13 cellular contexts compared by ENCODE assay signal in genomic region chr11:74577624-74578396, GRCh38. TPM values are rescaled to one million over a fixed set of nuclear protein-coding genes. Genes with fewer than 3 reads are reported as not detected.
DNase-seq lines count a peak whose midpoint lies in the region; ATAC-seq, FAIRE-seq and TF ChIP-seq lines count a peak whose summit lies in the region.
"Had no signal": no experiment of that assay in that cellular context is flagged by ENCODE, and none has a peak within 500 bp of the region (broad histone marks: within the 10 kb centered on the region; RNA-seq: fewer than 3 reads in every experiment).

No MANE protein-coding gene starts in this region.

- H3K4me3 ChIP-seq in SK-N-SH (ENCODE audit: low read depth in 2 of 2, low read length in 1 of 2) = no peak overlapping the region
- H3K4me3 ChIP-seq: dorsolateral prefrontal cortex had no signal

- no peaks in the 10 kb centered on the region for H3K9me2 ChIP-seq in SK-N-SH

- H3K9me3 Mint-ChIP-seq in nephron = no peaks in the 10 kb centered on the region
- H3K9me3 Mint-ChIP-seq: CD4-positive, alpha-beta T cell had no signal

- H3K27me3 Mint-ChIP-seq in nephron (ENCODE audit: low read depth) = peaks cover 7% of the 10 kb centered on the region

- H3K9ac ChIP-seq in SK-N-SH = no peak overlapping the region

- no peaks in the 10 kb centered on the region for H3K36me3 Mint-ChIP-seq in nephron (ENCODE audit: low read depth)

- peak overlapping the region in 1 of 2 experiments; percentile 12; a peak in 1 of 4 replicates for H3K27ac ChIP-seq in SK-N-SH (ENCODE audit: low read depth in 2 of 2, low read length in 1 of 2)
- H3K27ac ChIP-seq: dorsolateral prefrontal cortex had no signal

- no peaks in the 10 kb centered on the region for H4K20me1 ChIP-seq in SK-N-SH (ENCODE audit: insufficient read depth)

- no peak overlapping the region for H3K4me2 ChIP-seq in SK-N-SH

- no peak for TF ChIP-seq RAD21 in SK-N-SH (IDR thresholded peaks at IDR 0.05; ENCODE audit: low read length)

- H3K9me3 ChIP-seq in SK-N-SH = no peaks in the 10 kb centered on the region

- TF ChIP-seq POLR2A in GM12892 (IDR thresholded peaks at IDR 0.05; ENCODE audit: low read depth, low read length) = no peak

- H3K79me2 ChIP-seq in SK-N-SH (ENCODE audit: insufficient read depth) = no peaks in the 10 kb centered on the region

- TF ChIP-seq CTCF in SK-N-SH (IDR thresholded peaks at IDR 0.05) (no peak), nephron (IDR thresholded peaks at IDR 0.05; ENCODE audit: unreplicated experiment in 3 of 3) (no peak)

- no peak overlapping the region for H2AFZ ChIP-seq in SK-N-SH (ENCODE audit: low read depth)

- H3K27ac Mint-ChIP-seq in nephron = peak overlapping the region; percentile 10 to 54 (median 47)
- H3K27ac Mint-ChIP-seq: CD4-positive, alpha-beta T cell had no signal

- no peak for FAIRE-seq in GM12892 (lab: Jason Lieb, UNC)
- FAIRE-seq: frontal cortex had no signal

- 67% methylated on average over 6 of the region's 6 CpGs for WGBS in SK-N-SH (ENCODE audit: low lambda C conversion rate)

- H3K27me3 ChIP-seq in SK-N-SH (ENCODE audit: insufficient read depth) = no peaks in the 10 kb centered on the region
- H3K27me3 ChIP-seq: dorsolateral prefrontal cortex had no signal

- H3F3A ChIP-seq in SK-N-SH (replicated peaks; ENCODE audit: insufficient read depth) = no peaks in the 10 kb centered on the region

- CTCF ChIA-PET in SK-N-SH (lab: Yijun Ruan, JAX) = interaction anchor here (0.8 to 17.0 kb wide), 5 partner anchors 64 to 350 kb away, joined by 3 to 349 read pairs (median 3); partner anchors contain the start of gene LIPT2

- no peak overlapping the region for H3K4me3 Mint-ChIP-seq in nephron
- H3K4me3 Mint-ChIP-seq: CD4-positive, alpha-beta T cell had no signal

- H3K36me3 ChIP-seq in SK-N-SH (replicated peaks in 1 of 2; ENCODE audit: control insufficient read depth in 1 of 2, insufficient read depth in 2 of 2, low read length in 1 of 2) = no peaks in the 10 kb centered on the region

- no peak for TF ChIP-seq EP300 in SK-N-SH (IDR thresholded peaks at IDR 0.05; ENCODE audit: borderline replicate concordance in 1 of 2, low read depth in 1 of 2, low read length in 1 of 2)

- H3K4me1 Mint-ChIP-seq in nephron = peaks cover 9% of the 10 kb centered on the region

- no peak for ATAC-seq in HG02938 (IDR thresholded peaks at IDR 0.05; ENCODE audit: unreplicated experiment)
- no peak for ATAC-seq in HG03378 (IDR thresholded peaks at IDR 0.05; ENCODE audit: unreplicated experiment)

- POLR2A ChIA-PET in SK-N-SH (lab: Yijun Ruan, JAX) = interaction anchor here (0.8 to 1.0 kb wide), 2 partner anchors 15 to 85 kb away, joined by 3 read pairs; partner anchors contain the start of gene POLD3

- DNase-seq in DMS53 treated with DMSO at 0.1 percent for 48 hours (lab: John Stamatoyannopoulos, UW; ENCODE audit: unreplicated experiment) = peak; percentile 99
- peak; percentile 85 for DNase-seq in NCI-H2107 treated with DMSO at 0.1 percent for 48 hours (lab: John Stamatoyannopoulos, UW; ENCODE audit: unreplicated experiment)
- peak; percentile 30 for DNase-seq in SK-N-SH
- DNase-seq in GM12892 (ENCODE audit: insufficient read length) = no peak
- DNase-seq in activated CD8-positive, alpha-beta memory T cell treated with anti-CD3 and anti-CD28 coated beads, Interleukin-2, amount 50 U/mL, for 48 hours = no peak
- DNase-seq: activated T-cell treated with anti-CD3 and anti-CD28 coated beads for 4 hours; CD4-positive, alpha-beta T cell; stimulated activated CD4-positive, alpha-beta T cell treated with anti-CD3 and anti-CD28 coated beads, Interleukin-4, amount 100 ng/mL, for 24 hours had no signal

- H3K4me1 ChIP-seq in SK-N-SH (ENCODE audit: control insufficient read depth in 1 of 2, insufficient read depth in 2 of 2, low read depth in 1 of 2, low read length in 1 of 2) = peaks cover 0 to 8% of the 10 kb centered on the region in 2 experiments; a peak in 2 of 4 replicates

TF ChIP-seq in SK-N-SH, 30 proteins besides CTCF, POLR2A, EP300 and RAD21:
- TF ChIP-seq TCF12 (IDR thresholded peaks at IDR 0.05) (peak; percentile 65), TAF1 (IDR thresholded peaks at IDR 0.05; ENCODE audit: borderline replicate concordance, low read depth, low read length) (no peak)
TF ChIP-seq in SK-N-SH: peak in this region for 1.

RNA-seq across cellular contexts. Expression of gene POLD3, which starts 14.6 kb away (rescaled TPM):
- polyA plus RNA-seq in SK-N-SH (2012; rRNA removed) = 7.9 and 9.5 TPM in 2 replicates
- polyA plus RNA-seq in SK-N-SH (2012; cell fraction: cytosol; rRNA removed) = 7.9 and 8.5 TPM in 2 replicates
- 9.3 and 13.1 TPM in 2 replicates for polyA plus RNA-seq in SK-N-SH (2012; cell fraction: nucleus; rRNA removed)
- 28.4 TPM for polyA plus RNA-seq in GM12892 (2012; ENCODE audit: missing spikeins)

Comparison
In these comparisons a context has a peak if more than half of its experiments do, and no peak if none do; other contexts are left out.
1. DNase-seq: peak in DMS53 treated with DMSO at 0.1 percent for 48 hours (single experiment), NCI-H2107 treated with DMSO at 0.1 percent for 48 hours (single experiment) and SK-N-SH (single experiment); none in GM12892 (single experiment) and activated CD8-positive, alpha-beta memory T cell treated with anti-CD3 and anti-CD28 coated beads, Interleukin-2, amount 50 U/mL, for 48 hours (single experiment).